Comparison of ENCODE assay signal across 16 cellular contexts in genomic region chr6:157961116-157961515, GRCh38.
"Had no signal": no experiment of that assay in that cellular context is flagged by ENCODE, and none has a peak within 500 bp of the region (broad histone marks: within the 10 kb centered on the region; RNA-seq: fewer than 3 reads in every experiment).

No MANE protein-coding gene starts in this region.

- H3K27me3 Mint-ChIP-seq: activated naive CD8-positive, alpha-beta T cell; naive thymus-derived CD8-positive, alpha-beta T cell had no signal

- H3K27ac Mint-ChIP-seq: activated naive CD8-positive, alpha-beta T cell; T-helper 1 cell treated with Interleukin-12 subunit alpha and Interleukin-12 subunit beta and Interleukin-4 antibody, amounts not matched to agents 30 μg/mL and 1 μg/mL, for 36 hours had no signal

- H3K4me3 Mint-ChIP-seq: activated naive CD8-positive, alpha-beta T cell; central memory CD8-positive, alpha-beta T cell; naive thymus-derived CD8-positive, alpha-beta T cell; T-helper 1 cell treated with Interleukin-12 subunit alpha and Interleukin-12 subunit beta and Interleukin-4 antibody, amounts not matched to agents 30 μg/mL and 1 μg/mL, for 36 hours had no signal

- DNase-seq: activated CD4-positive, alpha-beta T cell treated with anti-CD3 and anti-CD28 coated beads, Interleukin-2, amount 50 U/mL, for 1 hour; amygdala; body of pancreas; heart right ventricle; mesendoderm; naive thymus-derived CD8-positive, alpha-beta T cell; pancreas; right lobe of liver; small intestine; stimulated activated CD4-positive, alpha-beta T cell treated with anti-CD3 and anti-CD28 coated beads, Interleukin-15, amount 100 ng/mL, for 24 hours; stimulated activated CD4-positive, alpha-beta T cell treated with anti-CD3 and anti-CD28 coated beads, Interleukin-2, amount 100 ng/mL, for 48 hours; testis had no signal

- ATAC-seq: activated CD4-positive, CD25-positive, alpha-beta regulatory T cell treated with anti-CD3 and anti-CD28 coated beads, Interleukin-2, amount 50 U/mL, for 24 hours; body of pancreas; heart right ventricle; naive thymus-derived CD8-positive, alpha-beta T cell; pancreas; right lobe of liver had no signal
